ENCODE assay signal across 29 cellular contexts in genomic region chr15:69689133-69689532, GRCh38.
"Had no signal": no experiment of that assay in that cellular context is flagged by ENCODE, and none has a peak within 500 bp of the region (broad histone marks: within the 10 kb centered on the region; RNA-seq: fewer than 3 reads in every experiment).

No MANE protein-coding gene starts in this region.

- H3K4me1 ChIP-seq: parathyroid adenoma, psoas muscle, right lobe of liver, sigmoid colon, stomach, thyroid gland, tibial nerve, vagina had no signal

- H3K27me3 ChIP-seq: neutrophil, right lobe of liver, sigmoid colon, stomach, thyroid gland, tibial nerve, upper lobe of left lung, vagina had no signal

- H3K4me1 Mint-ChIP-seq: nephron progenitor cell; neural crest cell; stimulated activated effector memory CD8-positive, alpha-beta T cell treated with anti-CD3 and anti-CD28 coated beads, Interleukin-12 subunit alpha, Interleukin-12 subunit beta, amount 100 ng/mL, for 72 hours had no signal

- FAIRE-seq: small intestine, urothelium cell line had no signal

- H3K27ac ChIP-seq: neutrophil, parathyroid adenoma, psoas muscle, right lobe of liver, sigmoid colon, stomach, thoracic aorta, thyroid gland, tibial nerve, upper lobe of left lung, vagina had no signal

- DNase-seq: nephron progenitor cell; nucleus accumbens; posterior cingulate gyrus; psoas muscle; right cardiac atrium; right lobe of liver; sigmoid colon; small intestine; stimulated activated CD4-positive, alpha-beta T cell treated with anti-CD3 and anti-CD28 coated beads, Interleukin-15, amount 100 ng/mL, for 24 hours; stimulated activated CD4-positive, alpha-beta T cell treated with anti-CD3 and anti-CD28 coated beads, Interleukin-2, amount 100 ng/mL, for 24 hours; stimulated activated CD4-positive, alpha-beta T cell treated with anti-CD3 and anti-CD28 coated beads, Interleukin-2, amount 100 ng/mL, for 48 hours; stimulated activated CD4-positive, alpha-beta T cell treated with anti-CD3 and anti-CD28 coated beads, Interleukin-4, amount 100 ng/mL, for 24 hours; stimulated activated naive B cell treated with anti-CD40 and anti-IgM and Interleukin-4, amounts not matched to agents 10 μg/mL and 1 μg/mL and 100 μg/mL, for 72 hours; stimulated activated naive CD4-positive, alpha-beta T cell treated with Interleukin-2 at 50 U/mL for 16 hours; stomach; thyroid gland; trophoblast cell; upper lobe of left lung had no signal

- H3K36me3 Mint-ChIP-seq: stimulated activated effector memory CD8-positive, alpha-beta T cell treated with anti-CD3 and anti-CD28 coated beads, Interleukin-12 subunit alpha, Interleukin-12 subunit beta, amount 100 ng/mL, for 72 hours had no signal

- H2AFZ ChIP-seq: parathyroid adenoma had no signal

- H3K9ac ChIP-seq: parathyroid adenoma had no signal

- H3K9me3 ChIP-seq: neutrophil, thyroid gland had no signal

- H3K79me2 ChIP-seq: parathyroid adenoma had no signal

- H3K36me3 ChIP-seq: neutrophil, right lobe of liver, sigmoid colon, stomach, thoracic aorta, thyroid gland, tibial nerve, upper lobe of left lung, vagina had no signal

- H3K4me3 Mint-ChIP-seq: natural killer cell treated with Interleukin-12 subunit alpha and Interleukin-12 subunit beta and Interleukin-15 and Interleukin-18, amount 100 ng/mL, for 72 hours; nephron progenitor cell; neural crest cell; stimulated activated effector memory CD8-positive, alpha-beta T cell treated with anti-CD3 and anti-CD28 coated beads, Interleukin-12 subunit alpha, Interleukin-12 subunit beta, amount 100 ng/mL, for 72 hours; stimulated activated naive B cell treated with anti-CD40 and anti-IgM and Interleukin-4, amounts not matched to agents 10 μg/mL and 1 μg/mL and 100 μg/mL, for 72 hours; stimulated activated naive CD8-positive, alpha-beta T cell treated with anti-CD3 and anti-CD28 coated beads, Interleukin-15, Interleukin-2, amounts not matched to agents 100 ng/mL and 50 ng/mL, for 24 hours had no signal

- ATAC-seq: natural killer cell treated with Interleukin-12 subunit alpha and Interleukin-12 subunit beta and Interleukin-15 and Interleukin-18, amount 100 ng/mL, for 72 hours; psoas muscle; right cardiac atrium; right lobe of liver; stimulated activated effector memory CD8-positive, alpha-beta T cell treated with anti-CD3 and anti-CD28 coated beads, Interleukin-12 subunit alpha, Interleukin-12 subunit beta, amount 100 ng/mL, for 72 hours; stimulated activated naive B cell treated with anti-CD40 and anti-IgM and Interleukin-4, amounts not matched to agents 10 μg/mL and 1 μg/mL and 100 μg/mL, for 72 hours had no signal

- H3K27ac Mint-ChIP-seq: natural killer cell treated with Interleukin-12 subunit alpha and Interleukin-12 subunit beta and Interleukin-15 and Interleukin-18, amount 100 ng/mL, for 72 hours; nephron progenitor cell; progenitor cell of endocrine pancreas; stimulated activated effector memory CD8-positive, alpha-beta T cell treated with anti-CD3 and anti-CD28 coated beads, Interleukin-12 subunit alpha, Interleukin-12 subunit beta, amount 100 ng/mL, for 72 hours; stimulated activated naive B cell treated with anti-CD40 and anti-IgM and Interleukin-4, amounts not matched to agents 10 μg/mL and 1 μg/mL and 100 μg/mL, for 72 hours; stimulated activated naive CD8-positive, alpha-beta T cell treated with anti-CD3 and anti-CD28 coated beads, Interleukin-15, Interleukin-2, amounts not matched to agents 100 ng/mL and 50 ng/mL, for 24 hours had no signal

- H3K4me3 ChIP-seq: psoas muscle, right lobe of liver, sigmoid colon, stomach, thoracic aorta, thyroid gland, tibial nerve, upper lobe of left lung, vagina had no signal
